17 cellular contexts compared by ENCODE assay signal in the genomic region with DNA sequence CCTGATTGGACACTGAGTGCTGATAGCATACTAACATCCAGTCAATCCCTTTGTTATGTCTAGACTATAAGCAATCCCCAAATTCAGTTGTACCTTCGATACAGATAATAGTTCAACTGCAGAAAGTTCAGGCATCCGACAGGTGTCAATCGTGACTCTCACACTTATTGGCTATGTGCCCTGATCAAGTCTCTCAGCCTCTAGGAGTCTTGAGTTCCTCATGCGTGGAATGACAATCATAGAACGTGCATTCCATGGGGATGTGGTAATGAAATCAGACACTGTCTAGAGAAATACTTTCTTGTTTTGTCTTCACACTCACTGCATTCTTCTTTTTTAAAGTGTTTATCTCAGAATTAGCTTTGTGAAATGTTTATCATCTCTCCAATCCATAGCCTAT. TPM values are rescaled to one million over a fixed set of nuclear protein-coding genes. Genes with fewer than 3 reads are reported as not detected.
DNase-seq lines count a peak whose midpoint lies in the region; ATAC-seq and TF ChIP-seq lines count a peak whose summit lies in the region.
"Had no signal": no experiment of that assay in that cellular context is flagged by ENCODE, and none has a peak within 500 bp of the region (broad histone marks: within the 10 kb centered on the region; RNA-seq: fewer than 3 reads in every experiment).

No MANE protein-coding gene starts in this region.

- H3K4me3 ChIP-seq in right atrium auricular region (no peak overlapping the region), left ventricle myocardium inferior (no peak overlapping the region), brain microvascular endothelial cell (ENCODE audit: low read depth, low read length) (no peak overlapping the region), thyroid gland (replicated peaks in 1 of 3) (no peak overlapping the region)
- H3K4me3 ChIP-seq: SK-N-MC had no signal

- TF ChIP-seq POLR2A in erythroblast (IDR thresholded peaks at IDR 0.05; ENCODE audit: low read length), result no peak
- no peak for TF ChIP-seq POLR2A in thyroid gland (IDR thresholded peaks at IDR 0.05)

- H3K36me3 ChIP-seq in right atrium auricular region (no peaks in the 10 kb centered on the region), left ventricle myocardium inferior (no peaks in the 10 kb centered on the region), brain microvascular endothelial cell (replicated peaks) (no peaks in the 10 kb centered on the region), thyroid gland (no peaks in the 10 kb centered on the region)

- H3K9me3 ChIP-seq in right atrium auricular region, result no peaks in the 10 kb centered on the region
- H3K9me3 ChIP-seq in left ventricle myocardium inferior (replicated peaks), result no peaks in the 10 kb centered on the region
- no peaks in the 10 kb centered on the region for H3K9me3 ChIP-seq in thyroid gland

- H3K27me3 ChIP-seq in right atrium auricular region (peaks cover 0 to 12% of the 10 kb centered on the region in 2 donors), left ventricle myocardium inferior (ENCODE audit: low read depth) (peaks cover 80% of the 10 kb centered on the region), brain microvascular endothelial cell (replicated peaks) (peaks cover 20% of the 10 kb centered on the region), thyroid gland (peaks cover 4% of the 10 kb centered on the region)

- WGBS in thyroid gland, 2 donors, result 64 to 71% methylated on average over 5 of the region's 5 CpGs

- intact Hi-C loops in left ventricle myocardium inferior (cut with micrococcal nuclease) (no loop called here), thyroid gland (cut with DNase I) (no loop called here)

- H3K4me1 ChIP-seq in right atrium auricular region (peaks cover 0 to 14% of the 10 kb centered on the region in 2 donors), left ventricle myocardium inferior (peaks cover 15% of the 10 kb centered on the region), thyroid gland (peaks cover 0 to 13% of the 10 kb centered on the region in 2 donors)

- no peak for TF ChIP-seq CTCF in right atrium auricular region (IDR thresholded peaks at IDR 0.05)
- TF ChIP-seq CTCF in left ventricle myocardium inferior (IDR thresholded peaks at IDR 0.05; ENCODE audit: borderline replicate concordance), result no peak
- no peak for TF ChIP-seq CTCF in brain microvascular endothelial cell (IDR thresholded peaks at IDR 0.05; ENCODE audit: low read depth, low read length, missing control alignments)
- no peak for TF ChIP-seq CTCF in thyroid gland (IDR thresholded peaks at IDR 0.05)

- in situ Hi-C loops in brain microvascular endothelial cell (cut with HindIII; ENCODE audit: low pct_ligation_motif_present, low sequenced_read_pairs), result no loop called here

- no peak for ATAC-seq in HG02642 (IDR thresholded peaks at IDR 0.05; ENCODE audit: poor library complexity, unreplicated experiment)

- H3K27ac ChIP-seq in right atrium auricular region (no peak overlapping the region), left ventricle myocardium inferior (replicated peaks) (no peak overlapping the region), brain microvascular endothelial cell (no peak overlapping the region), thyroid gland (no peak overlapping the region)
- H3K27ac ChIP-seq: C4-2B, SK-N-MC had no signal

- peak; percentile 21 for DNase-seq in right atrium auricular region (ENCODE audit: low spot score)
- no peak for DNase-seq in left ventricle myocardium inferior
- peak; percentile 30 for DNase-seq in brain microvascular endothelial cell
- peak; percentile 92 for DNase-seq in kidney tubule cell (ENCODE audit: low spot score)
- DNase-seq in erythroblast (lab: John Stamatoyannopoulos, UW), result no peak
- no peak for DNase-seq in 8988T
- no peak for DNase-seq in thyroid gland
- DNase-seq: COR-L47, DND-41, NCI-H1436 treated with DMSO at 0.1 percent for 48 hours, NCI-H2081 treated with DMSO at 0.1 percent for 48 hours, NCI-H69 had no signal

RNA-seq across cellular contexts. Expression of gene ANKRD34B, which starts 4.8 kb away (rescaled TPM):
- not detected for total RNA-seq in right atrium auricular region
- total RNA-seq in left ventricle myocardium inferior, result not detected
- not detected for total RNA-seq in thyroid gland
- total RNA-seq: A172, H4 had no signal

Comparison
In these comparisons a context has a peak if more than half of its experiments do, and no peak if none do; other contexts are left out.
1. DNase-seq: peak in right atrium auricular region (single experiment), brain microvascular endothelial cell (single experiment) and kidney tubule cell (single experiment); none in left ventricle myocardium inferior (single experiment), erythroblast (0 of 2), 8988T (single experiment) and thyroid gland (0 of 2).